7 cellular contexts compared by ENCODE assay signal in genomic region chr10:73567025-73567424, GRCh38. TPM values are rescaled to one million over a fixed set of nuclear protein-coding genes. Genes with fewer than 3 reads are reported as not detected.
A peak's percentile ranks its signal among the peaks of the same experiment; 100 is the strongest.
DNase-seq lines count a peak whose midpoint lies in the region; ATAC-seq and TF ChIP-seq lines count a peak whose summit lies in the region.
"Not testable (repeated sequence)": the region's sequence is repeated elsewhere in the genome, so short reads cannot be mapped to it uniquely, and the experiment has no call there.

No MANE protein-coding gene starts in this region.

- peak overlapping the region; percentile 21 for H3K27ac ChIP-seq in 22Rv1
- not testable (repeated sequence) for H3K27ac ChIP-seq in PC-3 (ENCODE audit: low read length)
- H3K27ac ChIP-seq in psoas muscle = peak overlapping the region; percentile 26

- not testable (repeated sequence) for H3K27me3 ChIP-seq in PC-3 (ENCODE audit: low read length); psoas muscle (ENCODE audit: insufficient read depth in 3 of 3, low read length in 2 of 3)

- H3K36me3 ChIP-seq in PC-3 (ENCODE audit: low read depth, low read length) = not testable (repeated sequence)
- peaks cover 0 to 88% of the 10 kb centered on the region in 2 donors for H3K36me3 ChIP-seq in psoas muscle (ENCODE audit: insufficient read depth in 1 of 2, low read depth in 1 of 2)

- not testable (repeated sequence) for H4K20me1 ChIP-seq in PC-3 (ENCODE audit: low read length)

- H3K9me3 Mint-ChIP-seq in activated CD4-positive, alpha-beta memory T cell treated with anti-CD3 and anti-CD28 coated beads for 36 hours; activated naive CD4-positive, alpha-beta T cell treated with anti-CD3 and anti-CD28 coated beads, Interleukin-2, amount 10 ng/mL, durations not matched to agents 7 days and 5 days: not testable (repeated sequence)

- H3K27me3 Mint-ChIP-seq in activated CD4-positive, alpha-beta memory T cell treated with anti-CD3 and anti-CD28 coated beads for 36 hours; activated naive CD4-positive, alpha-beta T cell treated with anti-CD3 and anti-CD28 coated beads, Interleukin-2, amount 10 ng/mL, durations not matched to agents 7 days and 5 days: not testable (repeated sequence)

- DNase-seq in EL = peak; percentile 31
- peak; percentile 8 for DNase-seq in Jurkat, Clone E6-1 (ENCODE audit: low read depth, low spot score)
- DNase-seq in PC-3 = peak; percentile 79
- peak; percentile 18 for DNase-seq in activated CD4-positive, alpha-beta memory T cell treated with anti-CD3 and anti-CD28 coated beads for 36 hours
- peak; percentile 25 for DNase-seq in activated naive CD4-positive, alpha-beta T cell treated with anti-CD3 and anti-CD28 coated beads, Interleukin-2, amount 10 ng/mL, durations not matched to agents 7 days and 5 days
- not testable (repeated sequence) for DNase-seq in psoas muscle

- not testable (repeated sequence) for H2AFZ ChIP-seq in PC-3 (ENCODE audit: low read length)

- intact Hi-C loops in PC-3 (cut with micrococcal nuclease); activated CD4-positive, alpha-beta memory T cell treated with anti-CD3 and anti-CD28 coated beads for 36 hours (cut with micrococcal nuclease); psoas muscle (cut with DNase I): not testable (repeated sequence)

- ATAC-seq in PC-3 = peak; percentile 26
- not testable (repeated sequence) for ATAC-seq in psoas muscle

- not testable (repeated sequence) for H3K9me3 ChIP-seq in PC-3 (ENCODE audit: low read length); psoas muscle

- 78 to 94% (median 90%) methylated on average over 7 of the region's 7 CpGs for WGBS in psoas muscle, 3 donors

- BruUV-seq in PC-3 (replicated peaks; lab: Mats Ljungman, UMichigan) = not testable (repeated sequence)

- not testable (repeated sequence) for H3K9ac ChIP-seq in PC-3 (ENCODE audit: low read length)

- TF ChIP-seq CTCF in 22Rv1 (IDR thresholded peaks at IDR 0.05); PC-3 (conservative IDR thresholded peaks at IDR 0.05; ENCODE audit: low read depth, low read length); psoas muscle (IDR thresholded peaks at IDR 0.05): not testable (repeated sequence)

- H3F3A ChIP-seq in PC-3 (ENCODE audit: low read length, unreplicated experiment) = not testable (repeated sequence)

- H3K4me1 ChIP-seq in PC-3 (ENCODE audit: insufficient read depth, low read length) (peaks cover 12% of the 10 kb centered on the region), psoas muscle (peaks cover 44% of the 10 kb centered on the region)

- H3K4me3 Mint-ChIP-seq in activated CD4-positive, alpha-beta memory T cell treated with anti-CD3 and anti-CD28 coated beads for 36 hours; activated naive CD4-positive, alpha-beta T cell treated with anti-CD3 and anti-CD28 coated beads, Interleukin-2, amount 10 ng/mL, durations not matched to agents 7 days and 5 days: not testable (repeated sequence)

- not testable (repeated sequence) for H3K4me2 ChIP-seq in PC-3 (ENCODE audit: low read length)

- CTCF ChIA-PET in PC-3 (lab: Charles Lee); activated CD4-positive, alpha-beta memory T cell treated with anti-CD3 and anti-CD28 coated beads for 36 hours (lab: Charles Lee): not testable (repeated sequence)
- CTCF ChIA-PET in activated naive CD4-positive, alpha-beta T cell treated with anti-CD3 and anti-CD28 coated beads, Interleukin-2, amount 10 ng/mL, durations not matched to agents 7 days and 5 days (lab: Charles Lee) = interaction anchor here (0.9 kb wide), 1 partner anchor 77 kb away, joined by 3 read pairs; no protein-coding TSS in a partner anchor

- H3K79me2 ChIP-seq in PC-3 (ENCODE audit: low read length) = not testable (repeated sequence)

- not testable (repeated sequence) for H3K4me1 Mint-ChIP-seq in activated CD4-positive, alpha-beta memory T cell treated with anti-CD3 and anti-CD28 coated beads for 36 hours (ENCODE audit: low read depth); activated naive CD4-positive, alpha-beta T cell treated with anti-CD3 and anti-CD28 coated beads, Interleukin-2, amount 10 ng/mL, durations not matched to agents 7 days and 5 days

- not testable (repeated sequence) for H3K9me2 ChIP-seq in PC-3 (replicated peaks; ENCODE audit: low read length)

- H3K27ac Mint-ChIP-seq in activated CD4-positive, alpha-beta memory T cell treated with anti-CD3 and anti-CD28 coated beads for 36 hours; activated naive CD4-positive, alpha-beta T cell treated with anti-CD3 and anti-CD28 coated beads, Interleukin-2, amount 10 ng/mL, durations not matched to agents 7 days and 5 days: not testable (repeated sequence)

- POLR2A ChIA-PET in PC-3 (lab: Charles Lee; ENCODE audit: unreplicated experiment); activated CD4-positive, alpha-beta memory T cell treated with anti-CD3 and anti-CD28 coated beads for 36 hours (lab: Charles Lee): not testable (repeated sequence)

- H3K36me3 Mint-ChIP-seq in activated CD4-positive, alpha-beta memory T cell treated with anti-CD3 and anti-CD28 coated beads for 36 hours; activated naive CD4-positive, alpha-beta T cell treated with anti-CD3 and anti-CD28 coated beads, Interleukin-2, amount 10 ng/mL, durations not matched to agents 7 days and 5 days: not testable (repeated sequence)

- not testable (repeated sequence) for H3K4me3 ChIP-seq in Jurkat, Clone E6-1 (ENCODE audit: low read length); PC-3 (ENCODE audit: low read length); psoas muscle

RNA-seq across cellular contexts. Expression of gene USP54, which starts 24.1 kb away (rescaled TPM):
- polyA plus RNA-seq in Jurkat, Clone E6-1 (2012; ENCODE audit: insufficient read depth, insufficient read length) = 11.6 TPM
- total RNA-seq in PC-3 (2014; rRNA removed) (40.5 and 43.7 TPM in 2 replicates), psoas muscle (100 to 1,000 TPM in 2 of 4 donors, 10 to 100 TPM in 2; 47.7 to 216 (median 110) TPM)
- 1 to 10 TPM; 4.9 to 5.3 TPM for total RNA-seq in activated CD4-positive, alpha-beta memory T cell treated with anti-CD3 and anti-CD28 coated beads for 36 hours
- polyA plus RNA-seq in psoas muscle = 10 to 100 TPM; 32.6 to 94.3 (median 65.9) TPM
